Comparison of ENCODE assay signal across 19 cellular contexts in the genomic region with DNA sequence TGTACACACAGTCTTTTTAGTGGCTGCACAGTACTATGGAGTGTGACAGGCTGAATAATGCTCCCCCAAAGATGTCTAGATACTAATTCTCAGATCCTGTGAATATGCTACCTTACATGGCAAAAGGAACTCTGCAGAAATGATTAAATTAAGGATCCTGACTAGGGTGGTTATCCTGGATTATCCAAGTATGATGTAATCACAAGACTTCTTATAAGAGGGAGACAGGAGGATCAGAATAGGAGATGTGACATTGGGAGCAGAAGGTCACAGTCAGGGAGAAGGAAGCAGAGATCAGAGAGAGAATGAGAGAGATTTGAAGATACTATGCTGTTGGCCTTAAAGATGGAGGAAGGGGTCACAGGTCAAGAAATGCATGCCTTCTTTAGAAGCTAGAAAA. TPM values are rescaled to one million over a fixed set of nuclear protein-coding genes. Genes with fewer than 3 reads are reported as not detected.
"Had no signal": no experiment of that assay in that cellular context is flagged by ENCODE, and none has a peak within 500 bp of the region (broad histone marks: within the 10 kb centered on the region; RNA-seq: fewer than 3 reads in every experiment).

No MANE protein-coding gene starts in this region.

- H3K36me3 ChIP-seq: ascending aorta, breast epithelium, gastroesophageal sphincter, suprapubic skin had no signal

- H3K27me3 Mint-ChIP-seq: stimulated activated naive B cell treated with anti-CD40 and anti-IgM and Interleukin-4, amounts not matched to agents 10 μg/mL and 1 μg/mL and 100 μg/mL, for 72 hours had no signal

- H3K27me3 ChIP-seq: ascending aorta, breast epithelium, gastroesophageal sphincter, suprapubic skin had no signal

- DNase-seq: activated CD4-positive, CD25-positive, alpha-beta regulatory T cell treated with anti-CD3 and anti-CD28 coated beads, Interleukin-2, amount 50 U/mL, for 72 hours; activated CD8-positive, alpha-beta memory T cell treated with anti-CD3 and anti-CD28 coated beads for 24 hours; activated naive CD4-positive, alpha-beta T cell; dermis blood vessel endothelial cell; erythroblast; nucleus accumbens; posterior cingulate gyrus; retina; stimulated activated CD4-positive, alpha-beta T cell treated with anti-CD3 and anti-CD28 coated beads, Interleukin-2, amount 100 ng/mL, for 48 hours; stimulated activated naive B cell treated with anti-CD40 and anti-IgM and Interleukin-4, amounts not matched to agents 10 μg/mL and 1 μg/mL and 100 μg/mL, for 72 hours; T1000; trophoblast cell had no signal

- H3K9me3 ChIP-seq: ascending aorta, breast epithelium, gastroesophageal sphincter, suprapubic skin had no signal

- H3K27ac ChIP-seq: ascending aorta, breast epithelium, gastroesophageal sphincter, SK-N-MC, suprapubic skin had no signal

- ATAC-seq: gastroesophageal sphincter; stimulated activated naive B cell treated with anti-CD40 and anti-IgM and Interleukin-4, amounts not matched to agents 10 μg/mL and 1 μg/mL and 100 μg/mL, for 72 hours had no signal

- H3K4me3 ChIP-seq: ascending aorta, breast epithelium, gastroesophageal sphincter, lung, SK-N-MC, suprapubic skin had no signal

- H3K27ac Mint-ChIP-seq: stimulated activated naive B cell treated with anti-CD40 and anti-IgM and Interleukin-4, amounts not matched to agents 10 μg/mL and 1 μg/mL and 100 μg/mL, for 72 hours had no signal

- H3K4me3 Mint-ChIP-seq: stimulated activated naive B cell treated with anti-CD40 and anti-IgM and Interleukin-4, amounts not matched to agents 10 μg/mL and 1 μg/mL and 100 μg/mL, for 72 hours had no signal

- H3K9me3 Mint-ChIP-seq: stimulated activated naive B cell treated with anti-CD40 and anti-IgM and Interleukin-4, amounts not matched to agents 10 μg/mL and 1 μg/mL and 100 μg/mL, for 72 hours had no signal

- H3K4me1 ChIP-seq: ascending aorta, breast epithelium had no signal

RNA-seq across cellular contexts. Expression of a gene that starts 55.0 kb away (rescaled TPM):
- total RNA-seq: ascending aorta, chondrocyte, dermis blood vessel endothelial cell had no signal
